11 cellular contexts compared by ENCODE assay signal in the genomic region with DNA sequence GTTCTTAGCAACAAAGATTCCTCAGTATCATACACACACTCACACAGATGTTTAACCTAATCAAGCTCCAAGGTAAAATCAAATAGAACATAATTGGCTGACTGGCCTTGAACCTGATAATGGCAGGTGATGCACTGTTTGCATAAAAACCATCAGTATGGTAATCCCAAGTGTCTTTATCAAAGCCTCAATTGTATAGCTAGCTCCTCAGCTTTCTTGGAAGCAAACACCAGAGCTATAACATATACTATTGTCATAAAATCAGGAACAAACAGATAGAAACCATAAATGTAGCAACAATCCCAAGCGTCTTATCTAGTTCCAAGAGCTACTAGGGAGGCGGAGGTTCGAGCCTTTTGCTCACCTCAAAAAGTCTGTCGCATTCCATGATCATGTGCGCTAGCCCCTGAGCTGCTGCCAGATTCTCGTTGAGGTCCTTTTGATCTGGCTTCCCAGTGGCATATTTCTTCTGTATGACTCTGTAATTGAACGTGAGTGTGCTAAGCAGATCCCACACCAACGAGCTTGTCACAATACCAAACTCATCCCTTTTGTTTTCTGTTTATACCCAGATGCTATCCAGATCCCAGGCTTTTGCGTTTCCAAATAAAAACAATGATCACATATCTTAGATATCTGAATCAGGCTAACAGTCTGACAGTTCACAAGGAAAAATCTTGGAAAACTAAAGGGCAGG.
DNase-seq lines count a peak whose midpoint lies in the region; ATAC-seq and TF ChIP-seq lines count a peak whose summit lies in the region.
"Had no signal": no experiment of that assay in that cellular context is flagged by ENCODE, and none has a peak within 500 bp of the region (broad histone marks: within the 10 kb centered on the region; RNA-seq: fewer than 3 reads in every experiment).

No MANE protein-coding gene starts in this region.

- no peak for TF ChIP-seq POLR2A in uterus (IDR thresholded peaks at IDR 0.05)

- ATAC-seq in Right ventricle myocardium superior (ENCODE audit: poor library complexity) (peak; percentile 42), Right ventricle myocardium inferior (no peak), left colon (peak; percentile 88)
- ATAC-seq: left lobe of liver had no signal

- no peaks in the 10 kb centered on the region for H3K27me3 ChIP-seq in uterus

- in situ Hi-C loops in SK-MEL-5 (cut with HindIII; ENCODE audit: low pct_unique_long_range_greater_than_20kb, low sequenced_read_pairs) = no loop called here

- peaks cover 0 to 5% of the 10 kb centered on the region in 2 donors for H3K4me1 ChIP-seq in uterus

- no peak overlapping the region for H3K4me3 ChIP-seq in uterus

- H3K9me3 ChIP-seq in uterus = no peaks in the 10 kb centered on the region

- H3K27ac ChIP-seq in uterus = peak overlapping the region; percentile 68 to 82

- intact Hi-C loops in Right ventricle myocardium superior (cut with DNase I) = no loop called here
- intact Hi-C loops in Right ventricle myocardium inferior (cut with DNase I) = loop anchor here (5.0 kb wide), 1 partner anchor 431 kb away; no protein-coding TSS in a partner anchor
- intact Hi-C loops in left colon (cut with DNase I, micrococcal nuclease) = no loop called here
- intact Hi-C loops in uterus (cut with DNase I; ENCODE audit: low total_unique reads) = no loop called here

- H3K36me3 ChIP-seq in uterus = no peaks in the 10 kb centered on the region

- no peak for TF ChIP-seq CTCF in uterus (IDR thresholded peaks at IDR 0.05)

- DNase-seq in Right ventricle myocardium superior (no peak), Right ventricle myocardium inferior (ENCODE audit: missing footprints) (no peak), SK-MEL-5 (ENCODE audit: low read depth, low spot score) (peak; percentile 31), left colon (peak in 1 of 2 donors; percentile 49), uterus (peak; percentile 53 to 55), NCI-H187 treated with DMSO at 0.1 percent for 48 hours (lab: John Stamatoyannopoulos, UW) (no peak), dermis blood vessel endothelial cell (no peak), putamen (ENCODE audit: low spot score) (no peak)
- DNase-seq: activated CD4-positive, CD25-positive, alpha-beta regulatory T cell treated with anti-CD3 and anti-CD28 coated beads, Interleukin-2, amount 50 U/mL, for 72 hours; NCI-H524 had no signal

Comparison
In these comparisons a context has a peak if more than half of its experiments do, and no peak if none do; other contexts are left out.
1. DNase-seq: peak in SK-MEL-5 (single experiment) and uterus (2 of 2); none in Right ventricle myocardium superior (single experiment), Right ventricle myocardium inferior (single experiment), NCI-H187 treated with DMSO at 0.1 percent for 48 hours (single experiment), dermis blood vessel endothelial cell (single experiment) and putamen (single experiment).